In the genomic region with DNA sequence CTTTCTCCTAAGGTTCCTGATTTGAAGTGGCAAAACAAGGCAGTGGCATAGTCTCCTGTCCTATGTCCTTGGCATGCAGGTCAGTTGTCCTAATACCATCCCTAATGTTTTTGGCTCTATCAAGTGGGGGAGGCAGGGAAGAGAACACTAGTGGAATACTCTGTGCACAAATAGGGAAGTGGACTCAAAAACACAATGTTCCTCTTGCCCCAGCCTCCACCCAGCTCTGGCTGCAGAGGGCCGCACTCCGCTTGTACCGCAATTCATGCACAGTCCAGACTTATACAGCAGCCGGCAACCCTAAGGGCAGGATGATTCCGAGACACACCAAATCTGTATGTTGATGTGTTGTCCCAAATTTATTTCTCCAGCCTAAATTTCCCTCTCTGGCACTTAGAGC, we compare ENCODE assay signal across 11 cellular contexts. TPM values are rescaled to one million over a fixed set of nuclear protein-coding genes. Genes with fewer than 3 reads are reported as not detected.
DNase-seq lines count a peak whose midpoint lies in the region; ATAC-seq and TF ChIP-seq lines count a peak whose summit lies in the region.
"Had no signal": no experiment of that assay in that cellular context is flagged by ENCODE, and none has a peak within 500 bp of the region (broad histone marks: within the 10 kb centered on the region; RNA-seq: fewer than 3 reads in every experiment).

No MANE protein-coding gene starts in this region.

- peak overlapping the region; percentile 85 to 98 (median 96) for H3K4me2 ChIP-seq in BLaER1 treated with 17β-estradiol and CSF1 and Interleukin-3, amounts not matched to agents 10 nM and 100 nM
- H3K4me2 ChIP-seq in hepatocyte = no peak overlapping the region

- no peak overlapping the region for H2AFZ ChIP-seq in hepatocyte

- no peak for ATAC-seq in psoas muscle
- ATAC-seq: activated T-cell treated with anti-CD3 and anti-CD28 coated beads, Interleukin-2, amount 50 U/mL, for 4 hours; PC-3 had no signal

- no peaks in the 10 kb centered on the region for H3K9me3 ChIP-seq in BLaER1 treated with 17β-estradiol and CSF1 and Interleukin-3, amounts not matched to agents 10 nM and 100 nM (replicated peaks in 1 of 11)
- H3K9me3 ChIP-seq in adipocyte (ENCODE audit: control insufficient read depth, low read length) (no peaks in the 10 kb centered on the region), hepatocyte (ENCODE audit: low read depth) (no peaks in the 10 kb centered on the region), psoas muscle (no peaks in the 10 kb centered on the region)

- H3K9ac ChIP-seq in BLaER1 treated with 17β-estradiol and CSF1 and Interleukin-3, amounts not matched to agents 10 nM and 100 nM = peak overlapping the region in 7 of 11 experiments; percentile 67 to 100 (median 87); a peak in 12 of 22 replicates
- peak overlapping the region; percentile 90 for H3K9ac ChIP-seq in adipocyte (ENCODE audit: low read length)

- peaks cover 7% of the 10 kb centered on the region for H3K27me3 Mint-ChIP-seq in activated T-helper 1 cell treated with anti-CD3 and anti-CD28 coated beads, Interleukin-12 subunit alpha, Interleukin-12 subunit beta, Interleukin-2, Interleukin-4 antibody, amounts not matched to agents 30 ng/mL and 10 ng/mL and 1 ng/mL, durations not matched to agents 14 hours and 24 hours and 36 hours (ENCODE audit: insufficient read depth)

- H3K79me2 ChIP-seq in hepatocyte = no peaks in the 10 kb centered on the region

- no peaks in the 10 kb centered on the region for H3K27me3 ChIP-seq in BLaER1 treated with 17β-estradiol and CSF1 and Interleukin-3, amounts not matched to agents 10 nM and 100 nM
- H3K27me3 ChIP-seq in adipocyte (replicated peaks; ENCODE audit: control insufficient read depth, insufficient read depth, low read length) (no peaks in the 10 kb centered on the region), hepatocyte (no peaks in the 10 kb centered on the region), psoas muscle (ENCODE audit: insufficient read depth in 3 of 3, low read length in 2 of 3) (no peaks in the 10 kb centered on the region)

- no peak overlapping the region for H3K4me3 ChIP-seq in BLaER1 treated with 17β-estradiol and CSF1 and Interleukin-3, amounts not matched to agents 10 nM and 100 nM
- H3K4me3 ChIP-seq in adipocyte (ENCODE audit: low read length) (no peak overlapping the region), hepatocyte (no peak overlapping the region), psoas muscle (no peak overlapping the region)

- H3K36me3 ChIP-seq in BLaER1 treated with 17β-estradiol and CSF1 and Interleukin-3, amounts not matched to agents 10 nM and 100 nM = peaks cover 6 to 18% (median 8%) of the 10 kb centered on the region in 11 experiments; a peak in 21 of 22 replicates
- peaks cover 8% of the 10 kb centered on the region for H3K36me3 ChIP-seq in adipocyte (ENCODE audit: control insufficient read depth, insufficient read depth, low read length, severe bottlenecking)
- H3K36me3 ChIP-seq in hepatocyte (replicated peaks; ENCODE audit: insufficient read depth, low read depth) = no peaks in the 10 kb centered on the region
- peaks cover 0 to 9% of the 10 kb centered on the region in 2 donors for H3K36me3 ChIP-seq in psoas muscle (ENCODE audit: insufficient read depth in 1 of 2, low read depth in 1 of 2)

- H3K9me2 ChIP-seq in hepatocyte (replicated peaks; ENCODE audit: insufficient read depth) = no peaks in the 10 kb centered on the region

- H3K27ac Mint-ChIP-seq in activated T-helper 1 cell treated with anti-CD3 and anti-CD28 coated beads, Interleukin-12 subunit alpha, Interleukin-12 subunit beta, Interleukin-2, Interleukin-4 antibody, amounts not matched to agents 30 ng/mL and 10 ng/mL and 1 ng/mL, durations not matched to agents 14 hours and 24 hours and 36 hours = no peak overlapping the region

- no peaks in the 10 kb centered on the region for H4K20me1 ChIP-seq in BLaER1 treated with 17β-estradiol and CSF1 and Interleukin-3, amounts not matched to agents 10 nM and 100 nM
- H4K20me1 ChIP-seq in hepatocyte (ENCODE audit: insufficient read depth, poor library complexity, severe bottlenecking) = no peaks in the 10 kb centered on the region

- H3K4me1 ChIP-seq in BLaER1 treated with 17β-estradiol and CSF1 and Interleukin-3, amounts not matched to agents 10 nM and 100 nM = peaks cover 64 to 85% (median 70%) of the 10 kb centered on the region in 10 experiments
- H3K4me1 ChIP-seq in adipocyte (ENCODE audit: control insufficient read depth, insufficient read depth, low read length) (peaks cover 26% of the 10 kb centered on the region), hepatocyte (ENCODE audit: insufficient read depth) (peaks cover 17% of the 10 kb centered on the region), psoas muscle (peaks cover 21% of the 10 kb centered on the region)

- intact Hi-C loops in psoas muscle (cut with DNase I) = no loop called here
- intact Hi-C loops in activated T-helper 1 cell treated with anti-CD3 and anti-CD28 coated beads, Interleukin-12 subunit alpha, Interleukin-12 subunit beta, Interleukin-2, Interleukin-4 antibody, amounts not matched to agents 30 ng/mL and 10 ng/mL and 1 ng/mL, durations not matched to agents 14 hours and 24 hours and 36 hours (cut with micrococcal nuclease) = loop anchor here (10.0 kb wide), 1 partner anchor 269 kb away; a partner anchor contains a TSS

- H3K36me3 Mint-ChIP-seq in activated T-helper 1 cell treated with anti-CD3 and anti-CD28 coated beads, Interleukin-12 subunit alpha, Interleukin-12 subunit beta, Interleukin-2, Interleukin-4 antibody, amounts not matched to agents 30 ng/mL and 10 ng/mL and 1 ng/mL, durations not matched to agents 14 hours and 24 hours and 36 hours (ENCODE audit: low read depth) = peaks cover 9% of the 10 kb centered on the region

- H3K4me1 Mint-ChIP-seq in activated T-helper 1 cell treated with anti-CD3 and anti-CD28 coated beads, Interleukin-12 subunit alpha, Interleukin-12 subunit beta, Interleukin-2, Interleukin-4 antibody, amounts not matched to agents 30 ng/mL and 10 ng/mL and 1 ng/mL, durations not matched to agents 14 hours and 24 hours and 36 hours (ENCODE audit: low read depth) = peaks cover 43% of the 10 kb centered on the region

- no peak for TF ChIP-seq CTCF in hepatocyte (IDR thresholded peaks at IDR 0.05; ENCODE audit: poor library complexity)
- no peak for TF ChIP-seq CTCF in psoas muscle (IDR thresholded peaks at IDR 0.05)

- no peaks in the 10 kb centered on the region for H3K9me3 Mint-ChIP-seq in activated T-helper 1 cell treated with anti-CD3 and anti-CD28 coated beads, Interleukin-12 subunit alpha, Interleukin-12 subunit beta, Interleukin-2, Interleukin-4 antibody, amounts not matched to agents 30 ng/mL and 10 ng/mL and 1 ng/mL, durations not matched to agents 14 hours and 24 hours and 36 hours
- H3K9me3 Mint-ChIP-seq: activated T-cell treated with anti-CD3 and anti-CD28 coated beads, Interleukin-2, amount 50 U/mL, for 4 hours had no signal

- DNase-seq in adipocyte (ENCODE audit: low read depth) (no peak), hepatocyte (ENCODE audit: low spot score) (no peak), psoas muscle (peak in 1 of 2 donors; percentile 32), DMS153 treated with DMSO at 0.1 percent for 48 hours (lab: John Stamatoyannopoulos, UW; ENCODE audit: unreplicated experiment) (no peak), NCI-H1694 (lab: John Stamatoyannopoulos, UW) (no peak), activated gamma-delta T cell treated with Interleukin-2 at 50 U/mL for 16 hours (no peak)
- no peak for DNase-seq in activated T-helper 1 cell treated with anti-CD3 and anti-CD28 coated beads, Interleukin-12 subunit alpha, Interleukin-12 subunit beta, Interleukin-2, Interleukin-4 antibody, amounts not matched to agents 30 ng/mL and 10 ng/mL and 1 ng/mL, durations not matched to agents 14 hours and 24 hours and 36 hours (ENCODE audit: low spot score)
- DNase-seq: activated T-cell treated with anti-CD3 and anti-CD28 coated beads, Interleukin-2, amount 50 U/mL, for 4 hours; NCI-H1436; PC-3 had no signal

- H3K27ac ChIP-seq in BLaER1 treated with 17β-estradiol and CSF1 and Interleukin-3, amounts not matched to agents 10 nM and 100 nM = peak overlapping the region in 10 of 11 experiments; percentile 72 to 100 (median 98); a peak in 18 of 22 replicates
- peak overlapping the region; percentile 92 for H3K27ac ChIP-seq in hepatocyte
- H3K27ac ChIP-seq in psoas muscle = peak overlapping the region; percentile 89

- WGBS in hepatocyte (ENCODE audit: low lambda C conversion rate, missing lambda C conversion rate) = 92% methylated on average over 5 of the region's 5 CpGs
- WGBS in psoas muscle, 3 donors = 89 to 95% (median 94%) methylated on average over 5 of the region's 5 CpGs

- no peak overlapping the region for H3K4me3 Mint-ChIP-seq in activated T-helper 1 cell treated with anti-CD3 and anti-CD28 coated beads, Interleukin-12 subunit alpha, Interleukin-12 subunit beta, Interleukin-2, Interleukin-4 antibody, amounts not matched to agents 30 ng/mL and 10 ng/mL and 1 ng/mL, durations not matched to agents 14 hours and 24 hours and 36 hours
- H3K4me3 Mint-ChIP-seq: activated T-cell treated with anti-CD3 and anti-CD28 coated beads, Interleukin-2, amount 50 U/mL, for 4 hours had no signal

RNA-seq across cellular contexts. Expression of a gene that starts 14.5 kb away (rescaled TPM):
- 12.1 and 23.7 TPM in 2 replicates for total RNA-seq in hepatocyte
- polyA plus RNA-seq in hepatocyte = 33.0 and 38.2 TPM in 2 replicates
- total RNA-seq in psoas muscle = 10 to 100 TPM; 37.7 to 68.7 (median 41.9) TPM
- 100 to 1,000 TPM in 1 of 3 donors, 10 to 100 TPM in 2; 71.4 to 119 (median 84.9) TPM for polyA plus RNA-seq in psoas muscle
- 27.1 and 35.4 TPM in 2 replicates for total RNA-seq in activated T-helper 1 cell treated with anti-CD3 and anti-CD28 coated beads, Interleukin-12 subunit alpha, Interleukin-12 subunit beta, Interleukin-2, Interleukin-4 antibody, amounts not matched to agents 30 ng/mL and 10 ng/mL and 1 ng/mL, durations not matched to agents 14 hours and 24 hours and 36 hours
